Comparison of ENCODE assay signal across 2 cellular contexts in genomic region chr10:80504158-80504811, GRCh38.
A peak's percentile ranks its signal among the peaks of the same experiment; 100 is the strongest.
TF ChIP-seq lines count a peak whose summit lies in the region.

No MANE protein-coding gene starts in this region.

TF ChIP-seq in K562, 482 proteins besides CTCF, POLR2A, EP300 and RAD21 (continued from another document and continues in another):
- TF ChIP-seq RREB1 (CRISPR knock-in tag; IDR thresholded peaks at IDR 0.05) (peak; percentile 71; the same call in 1 of the 2 replicates), PCBP2 (IDR thresholded peaks at IDR 0.05; ENCODE audit: low read depth, low read length, poor library complexity, severe bottlenecking) (no peak), EGR1 (conservative IDR thresholded peaks at IDR 0.05) (no peak), RAD51 (IDR thresholded peaks at IDR 0.05; ENCODE audit: borderline replicate concordance, low read depth) (no peak), HNRNPH1 (optimal IDR thresholded peaks at IDR 0.05; ENCODE audit: low read depth, low read length) (no peak), MCM2 (IDR thresholded peaks at IDR 0.05; ENCODE audit: low read depth) (no peak), HNRNPK (IDR thresholded peaks at IDR 0.05; ENCODE audit: low read depth, low read length, poor library complexity, severe bottlenecking) (no peak), POLR2H (tag; IDR thresholded peaks at IDR 0.05; ENCODE audit: low read depth) (no peak), E2F5 (CRISPR knock-in tag; IDR thresholded peaks at IDR 0.05) (no peak), HCFC1 (IDR thresholded peaks at IDR 0.05; ENCODE audit: low read depth, low read length) (no peak), HDAC3 (IDR thresholded peaks at IDR 0.05; ENCODE audit: borderline replicate concordance, partially characterized antibody) (no peak), CBX1 (IDR thresholded peaks at IDR 0.05; ENCODE audit: low read depth) (no peak), ELK3 (CRISPR knock-in tag; IDR thresholded peaks at IDR 0.05) (no peak), KAT8 (IDR thresholded peaks at IDR 0.05; ENCODE audit: low read depth) (no peak), VEZF1 (CRISPR knock-in tag; IDR thresholded peaks at IDR 0.05) (peak; percentile 44), TEAD2 (tag; IDR thresholded peaks at IDR 0.05) (no peak), BRF2 (IDR thresholded peaks at IDR 0.05; ENCODE audit: borderline replicate concordance, insufficient read depth, insufficient read length) (no peak), ZNF77 (CRISPR knock-in tag; IDR thresholded peaks at IDR 0.05) (no peak), CHCHD3 (CRISPR knock-in tag; IDR thresholded peaks at IDR 0.05) (no peak), JUNB (CRISPR knock-in tag; conservative IDR thresholded peaks at IDR 0.05) (no peak)

TF ChIP-seq in HepG2, 621 proteins besides CTCF, POLR2A, EP300 and RAD21 (continued from another document and continues in another):
- TF ChIP-seq HNF1A (IDR thresholded peaks at IDR 0.05; ENCODE audit: low read depth): no peak
- no peak for TF ChIP-seq HNF1A (CRISPR knock-in tag; IDR thresholded peaks at IDR 0.05; ENCODE audit: borderline replicate concordance)
- TF ChIP-seq HIC2 (CRISPR knock-in tag; IDR thresholded peaks at IDR 0.05; ENCODE audit: low read depth): no peak
- TF ChIP-seq ZNF790 (CRISPR knock-in tag; IDR thresholded peaks at IDR 0.05; ENCODE audit: borderline replicate concordance): no peak
- no peak for TF ChIP-seq ZNF280B (CRISPR knock-in tag; IDR thresholded peaks at IDR 0.05; ENCODE audit: borderline replicate concordance)
- TF ChIP-seq CSRNP2 (CRISPR knock-in tag; conservative IDR thresholded peaks at IDR 0.05; ENCODE audit: low read depth): no peak
- no peak for TF ChIP-seq ZBTB44 (CRISPR knock-in tag; IDR thresholded peaks at IDR 0.05)
- no peak for TF ChIP-seq THAP9 (CRISPR knock-in tag; IDR thresholded peaks at IDR 0.05; ENCODE audit: borderline replicate concordance)
- TF ChIP-seq MED13 (CRISPR knock-in tag; IDR thresholded peaks at IDR 0.05): no peak
- 0 out of 2 replicates have a peak, but pooled peaks have one; percentile 20 for TF ChIP-seq MLX (CRISPR knock-in tag; IDR thresholded peaks at IDR 0.05)
- TF ChIP-seq ZNF646 (CRISPR knock-in tag; IDR thresholded peaks at IDR 0.05): no peak
- 0 out of 2 replicates have a peak, but pooled peaks have one; percentile 42 for TF ChIP-seq POLR2G (IDR thresholded peaks at IDR 0.05; ENCODE audit: low read depth, low read length)
- no peak for TF ChIP-seq ZFP36 (IDR thresholded peaks at IDR 0.05; ENCODE audit: borderline replicate concordance, low read depth, low read length, partially characterized antibody)
- no peak for TF ChIP-seq ZNF33B (CRISPR knock-in tag; IDR thresholded peaks at IDR 0.05)
- TF ChIP-seq SP1 (IDR thresholded peaks at IDR 0.05): no peak
- no peak for TF ChIP-seq SP1 (CRISPR knock-in tag; IDR thresholded peaks at IDR 0.05)
- no peak for TF ChIP-seq PLSCR1 (CRISPR knock-in tag; IDR thresholded peaks at IDR 0.05; ENCODE audit: borderline replicate concordance)
- TF ChIP-seq ZNF326 (CRISPR knock-in tag; IDR thresholded peaks at IDR 0.05; ENCODE audit: borderline replicate concordance): no peak
